In genomic region chr1:207941664-207942063, GRCh38 we compare ENCODE assay signal across 11 cellular contexts. TPM values are rescaled to one million over a fixed set of nuclear protein-coding genes. Genes with fewer than 3 reads are reported as not detected.
DNase-seq lines count a peak whose midpoint lies in the region; TF ChIP-seq lines count a peak whose summit lies in the region.
"Had no signal": no experiment of that assay in that cellular context is flagged by ENCODE, and none has a peak within 500 bp of the region (broad histone marks: within the 10 kb centered on the region; RNA-seq: fewer than 3 reads in every experiment).

No MANE protein-coding gene starts in this region.

- H3K27me3 ChIP-seq in colonic mucosa = no peaks in the 10 kb centered on the region
- no peaks in the 10 kb centered on the region for H3K27me3 ChIP-seq in thyroid gland

- no peaks in the 10 kb centered on the region for H3K9me3 Mint-ChIP-seq in chondrocyte (ENCODE audit: low read depth)
- H3K9me3 Mint-ChIP-seq: activated T-cell treated with anti-CD3 and anti-CD28 coated beads, Interleukin-2, amount 50 U/mL, for 24 hours had no signal

- H3K4me3 Mint-ChIP-seq in chondrocyte (ENCODE audit: unreplicated experiment) = no peak overlapping the region
- H3K4me3 Mint-ChIP-seq: activated T-cell treated with anti-CD3 and anti-CD28 coated beads, Interleukin-2, amount 50 U/mL, for 24 hours had no signal

- intact Hi-C loops in colonic mucosa (cut with DNase I) = no loop called here
- intact Hi-C loops in lower leg skin (cut with DNase I; ENCODE audit: low total_unique reads) = no loop called here
- intact Hi-C loops in thyroid gland (cut with DNase I) = no loop called here

- no peak overlapping the region for H3K27ac Mint-ChIP-seq in chondrocyte (ENCODE audit: unreplicated experiment)
- H3K27ac Mint-ChIP-seq: activated T-cell treated with anti-CD3 and anti-CD28 coated beads, Interleukin-2, amount 50 U/mL, for 24 hours had no signal

- DNase-seq in NCI-H69 (lab: John Stamatoyannopoulos, UW) = peak; percentile 12
- peak; percentile 36 for DNase-seq in colonic mucosa
- DNase-seq in lower leg skin (ENCODE audit: low spot score in 2 of 2) = peak; percentile 69 to 95
- DNase-seq in thyroid gland = peak; percentile 57 to 59
- no peak for DNase-seq in chondrocyte (ENCODE audit: low spot score)
- DNase-seq in activated CD4-positive, alpha-beta T cell treated with anti-CD3 and anti-CD28 coated beads for 48 hours = no peak
- no peak for DNase-seq in iPS-NIHi11 (ENCODE audit: low spot score)
- no peak for DNase-seq in NCI-H187 treated with DMSO at 0.1 percent for 48 hours (lab: John Stamatoyannopoulos, UW)
- DNase-seq: activated T-cell treated with anti-CD3 and anti-CD28 coated beads, Interleukin-2, amount 50 U/mL, for 24 hours; GOT3 had no signal

- H3K4me1 Mint-ChIP-seq in chondrocyte (ENCODE audit: low read depth) = peaks cover 19% of the 10 kb centered on the region

- H3K4me3 ChIP-seq in colonic mucosa = no peak overlapping the region
- no peak overlapping the region for H3K4me3 ChIP-seq in lower leg skin (ENCODE audit: low read depth, poor library complexity, severe bottlenecking)
- H3K4me3 ChIP-seq in thyroid gland (replicated peaks in 1 of 3) = no peak overlapping the region

- 23 to 25% methylated on average over 7 of the region's 7 CpGs for WGBS in lower leg skin, 2 donors
- WGBS in thyroid gland, 2 donors = 22 to 40% methylated on average over 7 of the region's 7 CpGs

- H3K9me3 ChIP-seq in colonic mucosa = no peaks in the 10 kb centered on the region
- no peaks in the 10 kb centered on the region for H3K9me3 ChIP-seq in thyroid gland

- no peaks in the 10 kb centered on the region for H3K27me3 Mint-ChIP-seq in chondrocyte (ENCODE audit: low read depth)

- no peak overlapping the region for H3K27ac ChIP-seq in colonic mucosa
- H3K27ac ChIP-seq in thyroid gland = peak overlapping the region; percentile 55 to 74 (median 68)
- H3K27ac ChIP-seq: RWPE1 had no signal

- TF ChIP-seq POLR2A in lower leg skin (IDR thresholded peaks at IDR 0.05) (no peak), thyroid gland (IDR thresholded peaks at IDR 0.05) (no peak)

- no peaks in the 10 kb centered on the region for H3K36me3 Mint-ChIP-seq in chondrocyte (ENCODE audit: low read depth)

- H3K4me1 ChIP-seq in colonic mucosa (no peaks in the 10 kb centered on the region), thyroid gland (peaks cover 37 to 50% of the 10 kb centered on the region in 2 donors)

- TF ChIP-seq CTCF in colonic mucosa (IDR thresholded peaks at IDR 0.05) (no peak), lower leg skin (IDR thresholded peaks at IDR 0.05) (no peak), thyroid gland (IDR thresholded peaks at IDR 0.05) (no peak), chondrocyte (IDR thresholded peaks at IDR 0.05) (no peak)

- H3K36me3 ChIP-seq in colonic mucosa (no peaks in the 10 kb centered on the region), thyroid gland (no peaks in the 10 kb centered on the region)

- no peak overlapping the region for H3K9ac ChIP-seq in colonic mucosa (ENCODE audit: low read depth in 2 of 2, low read length in 2 of 2)

RNA-seq across cellular contexts. Expression of gene CD34, which starts 30.7 kb away (rescaled TPM):
- total RNA-seq in colonic mucosa = 1 to 10 TPM; 3.1 to 8.4 TPM
- 10 to 100 TPM in 3 of 4 donors, 1 to 10 TPM in 1; 8.5 to 45.5 (median 26.0) TPM for total RNA-seq in lower leg skin
- total RNA-seq in thyroid gland = 10 to 100 TPM; 20.7 to 38.8 (median 27.8) TPM
- total RNA-seq in chondrocyte = 0.12 to 0.15 TPM (median 0.13 TPM) in 3 replicates

Comparison
In these comparisons a context has a peak if more than half of its experiments do, and no peak if none do; other contexts are left out.
1. DNase-seq: peak in NCI-H69 (single experiment), colonic mucosa (single experiment), lower leg skin (2 of 2) and thyroid gland (2 of 2); none in chondrocyte (single experiment), activated CD4-positive, alpha-beta T cell treated with anti-CD3 and anti-CD28 coated beads for 48 hours (single experiment), iPS-NIHi11 (single experiment) and NCI-H187 treated with DMSO at 0.1 percent for 48 hours (single experiment).